9 cellular contexts compared by ENCODE assay signal in genomic region chr1:70675737-70676156, GRCh38.
DNase-seq lines count a peak whose midpoint lies in the region; ATAC-seq and TF ChIP-seq lines count a peak whose summit lies in the region.
"Had no signal": no experiment of that assay in that cellular context is flagged by ENCODE, and none has a peak within 500 bp of the region (broad histone marks: within the 10 kb centered on the region; RNA-seq: fewer than 3 reads in every experiment).

No MANE protein-coding gene starts in this region.

- intact Hi-C loops in breast epithelium (cut with DNase I; ENCODE audit: low total_unique reads), result no loop called here

- no peak overlapping the region for H3K27ac ChIP-seq in breast epithelium

- peak; percentile 91 for ATAC-seq in GM19043 (IDR thresholded peaks at IDR 0.05; ENCODE audit: low read depth, unreplicated experiment)
- ATAC-seq in HG02642 (IDR thresholded peaks at IDR 0.05; ENCODE audit: poor library complexity, unreplicated experiment), result peak; percentile 72
- ATAC-seq: SK-N-SH treated with all-trans-retinoic acid at 6 μM for 48 hours had no signal

- no peaks in the 10 kb centered on the region for H3K4me1 ChIP-seq in breast epithelium

- in situ Hi-C loops in G401 (cut with HindIII; ENCODE audit: low sequenced_read_pairs), result no loop called here

- no peaks in the 10 kb centered on the region for H3K27me3 ChIP-seq in breast epithelium

- no peak for TF ChIP-seq CTCF in breast epithelium (IDR thresholded peaks at IDR 0.05)

- DNase-seq in M059J (ENCODE audit: low read depth) (peak; percentile 24), islet precursor cell (peak; percentile 59), G401 (ENCODE audit: low spot score) (no peak), NCI-H2081 (lab: John Stamatoyannopoulos, UW) (no peak), breast epithelium (ENCODE audit: low spot score in 2 of 2) (no peak)
- DNase-seq in stimulated activated CD4-positive, alpha-beta T cell treated with anti-CD3 and anti-CD28 coated beads, Interleukin-4, amount 100 ng/mL, for 24 hours, result no peak

- no peak overlapping the region for H3K4me3 ChIP-seq in breast epithelium

- no peaks in the 10 kb centered on the region for H3K9me3 ChIP-seq in breast epithelium

- TF ChIP-seq POLR2A in breast epithelium (IDR thresholded peaks at IDR 0.05), result no peak

- H3K36me3 ChIP-seq in breast epithelium, result no peaks in the 10 kb centered on the region

Comparison
In these comparisons a context has a peak if more than half of its experiments do, and no peak if none do; other contexts are left out.
1. DNase-seq: peak in M059J (single experiment) and islet precursor cell (single experiment); none in stimulated activated CD4-positive, alpha-beta T cell treated with anti-CD3 and anti-CD28 coated beads, Interleukin-4, amount 100 ng/mL, for 24 hours (single experiment), G401 (single experiment), NCI-H2081 (0 of 2) and breast epithelium (0 of 2).